ENCODE assay signal across 8 cellular contexts in genomic region chr1:213051127-213051880, GRCh38. TPM values are rescaled to one million over a fixed set of nuclear protein-coding genes. Genes with fewer than 3 reads are reported as not detected.
DNase-seq lines count a peak whose midpoint lies in the region; ATAC-seq, FAIRE-seq and TF ChIP-seq lines count a peak whose summit lies in the region.

Gene RPS6KC1, plus strand, starts transcription at chr1:213051241. Its CDS starts 164 bp downstream, at chr1:213051405.

- H3K36me3 ChIP-seq in heart right ventricle, result no peaks in the 10 kb centered on the region
- H3K36me3 ChIP-seq in upper lobe of left lung, result no peaks in the 10 kb centered on the region

- no peak for TF ChIP-seq EP300 in upper lobe of left lung (IDR thresholded peaks at IDR 0.05)

- peak; percentile 80 for DNase-seq in GM12891 (ENCODE audit: insufficient read length, low spot score)
- peak; percentile 36 for DNase-seq in NCI-H128 (lab: John Stamatoyannopoulos, UW; ENCODE audit: unreplicated experiment)
- peak; percentile 68 for DNase-seq in T follicular helper cell (ENCODE audit: low read depth)
- DNase-seq in heart right ventricle, result peak; percentile 85
- peak; percentile 94 for DNase-seq in posterior vena cava (ENCODE audit: low spot score)
- DNase-seq in upper lobe of left lung, result peak; percentile 89 to 95

- peak within 1 kb of the TSS; percentile 58 for H3K27ac ChIP-seq in adipose tissue (ENCODE audit: low read depth, low read length)
- peak within 1 kb of the TSS; percentile 1 to 94 (median 78) for H3K27ac ChIP-seq in heart right ventricle
- peak within 1 kb of the TSS; percentile 78 to 88 (median 82) for H3K27ac ChIP-seq in upper lobe of left lung

- peak within 1 kb of the TSS; percentile 73 to 99 (median 94) for H3K4me3 ChIP-seq in heart right ventricle
- H3K4me3 ChIP-seq in upper lobe of left lung, result peak within 1 kb of the TSS; percentile 80 to 92 (median 85)

- peak; percentile 77 for FAIRE-seq in GM12891 (lab: Jason Lieb, UNC)

- TF ChIP-seq CTCF in heart right ventricle (IDR thresholded peaks at IDR 0.05) (peak in 2 of 9 donors; percentile 18 to 24), upper lobe of left lung (IDR thresholded peaks at IDR 0.05) (peak in 1 of 6 experiments; percentile 27)

- ATAC-seq in HG02759 (IDR thresholded peaks at IDR 0.05; ENCODE audit: unreplicated experiment), result peak; percentile 99
- peak; percentile 98 to 100 (median 99) for ATAC-seq in heart right ventricle
- peak; percentile 95 to 100 for ATAC-seq in upper lobe of left lung (ENCODE audit: low FRiP score in 2 of 2)

- WGBS in adipose tissue, 3 donors, result 0 to 1% (median 1%) methylated on average over 42 of the region's 42 CpGs
- WGBS in heart right ventricle, 2 donors, result 0% methylated on average over 42 of the region's 42 CpGs
- 0% methylated on average over 13 to 37 of the region's 42 CpGs for WGBS in upper lobe of left lung, 2 donors

- intact Hi-C loops in heart right ventricle (cut with DNase I), result loop anchor here in 1 of 10 donors (2.0 kb wide), 1 partner anchor 37 kb away; the partner anchor contains the start of gene ANGEL2
- intact Hi-C loops in posterior vena cava (cut with DNase I), result no loop called here

- peak; percentile 57; the same call in 1 of the 2 replicates for TF ChIP-seq POLR2A in GM12891 (IDR thresholded peaks at IDR 0.05; ENCODE audit: low read depth, low read length)
- peak in 1 of 4 donors; percentile 61 for TF ChIP-seq POLR2A in upper lobe of left lung (IDR thresholded peaks at IDR 0.05)

- H3K9me3 ChIP-seq in heart right ventricle, result no peaks in the 10 kb centered on the region
- no peaks in the 10 kb centered on the region for H3K9me3 ChIP-seq in upper lobe of left lung

- H3K4me1 ChIP-seq in heart right ventricle, result peaks cover 2 to 25% (median 17%) of the 10 kb centered on the region in 9 donors
- H3K4me1 ChIP-seq in upper lobe of left lung, result peaks cover 14 to 23% (median 20%) of the 10 kb centered on the region in 4 donors

- H3K27me3 ChIP-seq in heart right ventricle, result peaks cover 0 to 29% (median 21%) of the 10 kb centered on the region in 7 donors
- H3K27me3 ChIP-seq in upper lobe of left lung, result no peaks in the 10 kb centered on the region

TF ChIP-seq in GM12891, 5 proteins besides CTCF, POLR2A, EP300 and RAD21:
- TF ChIP-seq SPI1 (IDR thresholded peaks at IDR 0.05; ENCODE audit: low read depth, low read length) (peak; percentile 81), PAX5 (IDR thresholded peaks at IDR 0.05; ENCODE audit: insufficient read depth, low read length, severe bottlenecking) (no peak), POLR2AphosphoS5 (IDR thresholded peaks at IDR 0.05; ENCODE audit: low read depth, low read length) (0 out of 2 replicates have a peak, but pooled peaks have one; percentile 31), TAF1 (IDR thresholded peaks at IDR 0.05; ENCODE audit: low read depth, low read length) (peak; percentile 35; the same call in 1 of the 2 replicates), POU2F2 (IDR thresholded peaks at IDR 0.05; ENCODE audit: low read depth, low read length) (peak; percentile 39; the same call in 1 of the 2 replicates)

RNA-seq across cellular contexts. Expression of gene RPS6KC1, which starts in this region (rescaled TPM):
- 4.4 TPM for polyA plus RNA-seq in GM12891 (2012; ENCODE audit: low read depth, missing spikeins)
- polyA plus RNA-seq in adipose tissue (1 to 10 TPM; 3.8 to 6.6 (median 6.2) TPM), heart right ventricle (1 to 10 TPM; 3.8 to 5.7 TPM)
- total RNA-seq in heart right ventricle (10 to 100 TPM in 8 of 10 donors, 1 to 10 TPM in 2; 9.1 to 13.8 (median 10.4) TPM), posterior vena cava (10 to 100 TPM; 20.2 to 23.5 TPM), upper lobe of left lung (10 to 100 TPM in 5 of 6 donors, 1 to 10 TPM in 1; 8.3 to 31.4 (median 15.1) TPM)

Comparison
In these comparisons a context has a peak if more than half of its experiments do, and no peak if none do; other contexts are left out.
1. Peak in every context shown above with its lines: DNase-seq, ATAC-seq, H3K4me3 ChIP-seq and H3K27ac ChIP-seq.
2. DNase-seq: peak in every context shown above with its lines; median percentile 94 in posterior vena cava; 92 in upper lobe of left lung; 85 in heart right ventricle; 80 in GM12891; 68 in T follicular helper cell; 36 in NCI-H128.